ENCODE assay signal across 8 cellular contexts in genomic region chr1:111989531-111990025, GRCh38. TPM values are rescaled to one million over a fixed set of nuclear protein-coding genes. Genes with fewer than 3 reads are reported as not detected.
A peak's percentile ranks its signal among the peaks of the same experiment; 100 is the strongest.
DNase-seq lines count a peak whose midpoint lies in the region; ATAC-seq and TF ChIP-seq lines count a peak whose summit lies in the region.

KCND3 (minus strand) TSS chr1:111989668.

- H3K4me3 Mint-ChIP-seq in progenitor cell of endocrine pancreas (ENCODE audit: low read depth), result peak within 1 kb of the TSS; percentile 73

- ATAC-seq in right cardiac atrium (peak; percentile 1 to 2), HG02798 (IDR thresholded peaks at IDR 0.05; ENCODE audit: poor library complexity, unreplicated experiment) (no peak), HG02571 (IDR thresholded peaks at IDR 0.05; ENCODE audit: unreplicated experiment) (no peak)

- CTCF ChIA-PET in HEK293T (lab: Yijun Ruan, JAX), result no interaction called here

- DNase-seq in BE2C (peak; percentile 45), HEK293T (ENCODE audit: extremely low spot score) (peak; percentile 56), adrenal gland (peak in 5 of 7 donors; percentile 17 to 48 (median 33)), right cardiac atrium (peak; percentile 48 to 84 (median 76)), progenitor cell of endocrine pancreas (ENCODE audit: low spot score, unreplicated experiment) (no peak), NCI-H1694 treated with DMSO at 0.1 percent for 48 hours (lab: John Stamatoyannopoulos, UW) (no peak)

- no peaks in the 10 kb centered on the region for H3K9me3 ChIP-seq in BE2C
- no peaks in the 10 kb centered on the region for H3K9me3 ChIP-seq in adrenal gland (replicated peaks in 1 of 3)
- no peaks in the 10 kb centered on the region for H3K9me3 ChIP-seq in right cardiac atrium (ENCODE audit: control insufficient read depth, low read length)

- H3K27me3 Mint-ChIP-seq in progenitor cell of endocrine pancreas, result peaks cover 88% of the 10 kb centered on the region

- TF ChIP-seq CTCF in BE2C (IDR thresholded peaks at IDR 0.05; ENCODE audit: low read depth, low read length), result no peak
- no peak for TF ChIP-seq CTCF in adrenal gland (IDR thresholded peaks at IDR 0.05)
- TF ChIP-seq CTCF in progenitor cell of endocrine pancreas (IDR thresholded peaks at IDR 0.05; ENCODE audit: unreplicated experiment), result no peak

- no peaks in the 10 kb centered on the region for H3K9me3 Mint-ChIP-seq in progenitor cell of endocrine pancreas (ENCODE audit: low read depth)

- H3K27me3 ChIP-seq in BE2C (peaks cover 68% of the 10 kb centered on the region), adrenal gland (peaks cover 4% of the 10 kb centered on the region), right cardiac atrium (ENCODE audit: control insufficient read depth, insufficient read depth) (no peaks in the 10 kb centered on the region)

- peak within 1 kb of the TSS; percentile 46 for H3K4me3 ChIP-seq in BE2C (ENCODE audit: low read depth, low read length)
- peak within 1 kb of the TSS in 2 of 4 donors; percentile 18 to 72 for H3K4me3 ChIP-seq in adrenal gland
- peak within 1 kb of the TSS; percentile 62 for H3K4me3 ChIP-seq in right cardiac atrium (ENCODE audit: low read length)

- 0 to 3% (median 0%) methylated on average over 16 to 80 of the region's 83 CpGs; no CpG with 5 or more reads in 1 of the 4 donors for WGBS in adrenal gland, 4 donors
- under 1% methylated on average over 79 of the region's 83 CpGs for WGBS in right cardiac atrium

- intact Hi-C loops in adrenal gland (cut with DNase I) (no loop called here), right cardiac atrium (cut with DNase I) (loop anchor here in 3 of 4 donors (5.0 to 10.0 kb wide), 6 partner anchors 85 to 348 kb away; no protein-coding TSS in a partner anchor)

- POLR2A ChIA-PET in HEK293T (lab: Yijun Ruan, JAX), result no interaction called here

- no peaks in the 10 kb centered on the region for H3K36me3 Mint-ChIP-seq in progenitor cell of endocrine pancreas (ENCODE audit: insufficient read depth)

- H3K36me3 ChIP-seq in BE2C (no peaks in the 10 kb centered on the region), adrenal gland (replicated peaks in 1 of 2) (no peaks in the 10 kb centered on the region)

- peaks cover 16% of the 10 kb centered on the region for H3K4me1 Mint-ChIP-seq in progenitor cell of endocrine pancreas (ENCODE audit: low read depth)

- H3K4me1 ChIP-seq in BE2C (no peaks in the 10 kb centered on the region), adrenal gland (replicated peaks in 1 of 2) (peaks cover 17 to 23% of the 10 kb centered on the region in 2 donors), right cardiac atrium (ENCODE audit: control insufficient read depth, insufficient read depth, low read length) (peaks cover 5% of the 10 kb centered on the region)

- TF ChIP-seq POLR2A in adrenal gland (IDR thresholded peaks at IDR 0.05), result no peak

- peak within 1 kb of the TSS; percentile 71 for H3K27ac Mint-ChIP-seq in progenitor cell of endocrine pancreas

- H3K27ac ChIP-seq in adrenal gland (peak within 1 kb of the TSS in 1 of 5 donors; percentile 62), right cardiac atrium (ENCODE audit: low read length) (peak within 1 kb of the TSS; percentile 74)

TF ChIP-seq in HEK293T, 16 proteins besides CTCF, POLR2A, EP300 and RAD21:
- no peak for TF ChIP-seq CTBP1 (IDR thresholded peaks at IDR 0.05; ENCODE audit: borderline replicate concordance)
- no peak for TF ChIP-seq L3MBTL2 (conservative IDR thresholded peaks at IDR 0.05)
- no peak for TF ChIP-seq ZNF384 (IDR thresholded peaks at IDR 0.05)
- TF ChIP-seq HDGF (IDR thresholded peaks at IDR 0.05; ENCODE audit: borderline replicate concordance), result no peak
- TF ChIP-seq SP1 (IDR thresholded peaks at IDR 0.05), result no peak
- TF ChIP-seq, protein P1, sequence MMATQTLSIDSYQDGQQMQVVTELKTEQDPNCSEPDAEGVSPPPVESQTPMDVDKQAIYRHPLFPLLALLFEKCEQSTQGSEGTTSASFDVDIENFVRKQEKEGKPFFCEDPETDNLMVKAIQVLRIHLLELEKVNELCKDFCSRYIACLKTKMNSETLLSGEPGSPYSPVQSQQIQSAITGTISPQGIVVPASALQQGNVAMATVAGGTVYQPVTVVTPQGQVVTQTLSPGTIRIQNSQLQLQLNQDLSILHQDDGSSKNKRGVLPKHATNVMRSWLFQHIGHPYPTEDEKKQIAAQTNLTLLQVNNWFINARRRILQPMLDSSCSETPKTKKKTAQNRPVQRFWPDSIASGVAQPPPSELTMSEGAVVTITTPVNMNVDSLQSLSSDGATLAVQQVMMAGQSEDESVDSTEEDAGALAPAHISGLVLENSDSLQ (IDR thresholded peaks at IDR 0.05), result no peak
- TF ChIP-seq ARNT (IDR thresholded peaks at IDR 0.05), result no peak
- TF ChIP-seq TARDBP (IDR thresholded peaks at IDR 0.05), result no peak
- TF ChIP-seq LEF1 (IDR thresholded peaks at IDR 0.05; ENCODE audit: borderline replicate concordance), result no peak
- no peak for TF ChIP-seq BHLHE40 (IDR thresholded peaks at IDR 0.05; ENCODE audit: borderline replicate concordance)
- TF ChIP-seq ELF4 (IDR thresholded peaks at IDR 0.05), result no peak
- TF ChIP-seq FOXA1 (IDR thresholded peaks at IDR 0.05), result no peak
- TF ChIP-seq NFRKB (IDR thresholded peaks at IDR 0.05), result no peak

RNA-seq across cellular contexts. Expression of gene KCND3, which starts in this region (rescaled TPM):
- 1.2 TPM for polyA plus RNA-seq in BE2C (2012; ENCODE audit: insufficient read depth, insufficient read length, low read depth)
- total RNA-seq in adrenal gland, result 1 to 10 TPM; 2.5 to 6.7 (median 3.8) TPM
- 1 to 10 TPM; 1.2 to 5.6 (median 1.4) TPM for polyA plus RNA-seq in adrenal gland
- total RNA-seq in right cardiac atrium, result 10 to 100 TPM; 25.6 to 30.4 (median 27.9) TPM
- 11.4 TPM for polyA plus RNA-seq in right cardiac atrium
- 0.75 and 0.81 TPM in 2 replicates for total RNA-seq in progenitor cell of endocrine pancreas

Comparison
In these comparisons a context has a peak if more than half of its experiments do, and no peak if none do; other contexts are left out.
1. DNase-seq: peak in BE2C (single experiment), HEK293T (single experiment), adrenal gland (5 of 7) and right cardiac atrium (3 of 3); none in progenitor cell of endocrine pancreas (single experiment) and NCI-H1694 treated with DMSO at 0.1 percent for 48 hours (single experiment).
2. ATAC-seq: peak in right cardiac atrium (2 of 2); none in HG02798 (single experiment) and HG02571 (single experiment).
3. intact Hi-C loops: an anchor here in right cardiac atrium (5.0 to 10.0 kb wide); none called in adrenal gland.